ENCODE assay signal across 8 cellular contexts in genomic region chr17:62628845-62629555, GRCh38. TPM values are rescaled to one million over a fixed set of nuclear protein-coding genes. Genes with fewer than 3 reads are reported as not detected.
DNase-seq lines count a peak whose midpoint lies in the region; ATAC-seq and TF ChIP-seq lines count a peak whose summit lies in the region.

No MANE protein-coding gene starts in this region.

- no peaks in the 10 kb centered on the region for H3K9me3 Mint-ChIP-seq in neural crest cell

- no TSS peak for BruUV-seq in PC-3 (replicated peaks; lab: Mats Ljungman, UMichigan)

- no peak overlapping the region for H2AFZ ChIP-seq in PC-3 (ENCODE audit: low read length)

- H3K9me3 ChIP-seq in BLaER1 (no peaks in the 10 kb centered on the region), PC-3 (ENCODE audit: low read length) (no peaks in the 10 kb centered on the region)

- TF ChIP-seq CTCF in PC-3 (conservative IDR thresholded peaks at IDR 0.05; ENCODE audit: low read depth, low read length) (no peak), neural crest cell (conservative IDR thresholded peaks at IDR 0.05) (no peak)

- H3K4me2 ChIP-seq in BLaER1 (peak overlapping the region; percentile 96), PC-3 (ENCODE audit: low read length) (peak overlapping the region; percentile 100)

- peaks cover 13% of the 10 kb centered on the region for H3K27me3 Mint-ChIP-seq in neural crest cell (ENCODE audit: low read depth)

- H3K4me1 Mint-ChIP-seq in neural crest cell: peaks cover 43% of the 10 kb centered on the region

- H3F3A ChIP-seq in PC-3 (ENCODE audit: low read length, unreplicated experiment): no peaks in the 10 kb centered on the region

- H3K9me2 ChIP-seq in PC-3 (replicated peaks; ENCODE audit: low read length): no peaks in the 10 kb centered on the region

- CTCF ChIA-PET in PC-3 (lab: Charles Lee): no interaction called here

- no peaks in the 10 kb centered on the region for H3K79me2 ChIP-seq in PC-3 (ENCODE audit: low read length)

- peak overlapping the region; percentile 96 for H3K4me3 Mint-ChIP-seq in neural crest cell

- peak overlapping the region; percentile 30 for H3K27ac Mint-ChIP-seq in neural crest cell (ENCODE audit: unreplicated experiment)

- no peaks in the 10 kb centered on the region for H3K27me3 ChIP-seq in BLaER1
- H3K27me3 ChIP-seq in PC-3 (ENCODE audit: low read length): no peaks in the 10 kb centered on the region

- peak overlapping the region; percentile 97 for H3K4me3 ChIP-seq in BLaER1
- H3K4me3 ChIP-seq in PC-3 (ENCODE audit: low read length): peak overlapping the region; percentile 88; the same call in 1 of the 2 replicates

- peaks cover 12% of the 10 kb centered on the region; the same call in 1 of the 2 replicates for H3K36me3 ChIP-seq in BLaER1
- H3K36me3 ChIP-seq in PC-3 (ENCODE audit: low read depth, low read length): no peaks in the 10 kb centered on the region

- POLR2A ChIA-PET in PC-3 (lab: Charles Lee; ENCODE audit: unreplicated experiment): no interaction called here

- H3K9ac ChIP-seq in BLaER1: peak overlapping the region; percentile 85
- H3K9ac ChIP-seq in PC-3 (ENCODE audit: low read length): no peak overlapping the region

- H3K36me3 Mint-ChIP-seq in neural crest cell (ENCODE audit: low read depth): peaks cover 6% of the 10 kb centered on the region

- no peak for ATAC-seq in PC-3
- ATAC-seq in GM21526 (IDR thresholded peaks at IDR 0.05; ENCODE audit: low FRiP score, unreplicated experiment): no peak
- no peak for ATAC-seq in HG03097 (IDR thresholded peaks at IDR 0.05; ENCODE audit: low FRiP score, unreplicated experiment)

- DNase-seq in PC-3: no peak
- no peak for DNase-seq in epithelial cell of prostate (ENCODE audit: low read depth, low spot score)
- DNase-seq in neural crest cell (ENCODE audit: low read depth, low spot score): no peak
- no peak for DNase-seq in stimulated activated CD4-positive, alpha-beta T cell treated with anti-CD3 and anti-CD28 coated beads, Interleukin-2, amount 100 ng/mL, for 48 hours
- DNase-seq in DMS79 treated with DMSO at 0.1 percent for 48 hours (lab: John Stamatoyannopoulos, UW): no peak

- intact Hi-C loops in PC-3 (cut with micrococcal nuclease): no loop called here

- H3K4me1 ChIP-seq in BLaER1: peaks cover 67% of the 10 kb centered on the region
- H3K4me1 ChIP-seq in PC-3 (ENCODE audit: insufficient read depth, low read length): peaks cover 7% of the 10 kb centered on the region

- H3K27ac ChIP-seq in BLaER1: peak overlapping the region; percentile 81
- no peak overlapping the region for H3K27ac ChIP-seq in PC-3 (ENCODE audit: low read length)
- H3K27ac ChIP-seq in epithelial cell of prostate: peak overlapping the region; percentile 40

- H4K20me1 ChIP-seq in BLaER1 (peaks cover 42% of the 10 kb centered on the region), PC-3 (ENCODE audit: low read length) (no peaks in the 10 kb centered on the region)

RNA-seq across cellular contexts. Expression of gene MRC2, which starts 1.5 kb away (rescaled TPM):
- total RNA-seq in PC-3 (2014; rRNA removed) (13.5 and 17.2 TPM in 2 replicates), neural crest cell (28.2 and 30.7 TPM in 2 replicates)
